In the genomic region with DNA sequence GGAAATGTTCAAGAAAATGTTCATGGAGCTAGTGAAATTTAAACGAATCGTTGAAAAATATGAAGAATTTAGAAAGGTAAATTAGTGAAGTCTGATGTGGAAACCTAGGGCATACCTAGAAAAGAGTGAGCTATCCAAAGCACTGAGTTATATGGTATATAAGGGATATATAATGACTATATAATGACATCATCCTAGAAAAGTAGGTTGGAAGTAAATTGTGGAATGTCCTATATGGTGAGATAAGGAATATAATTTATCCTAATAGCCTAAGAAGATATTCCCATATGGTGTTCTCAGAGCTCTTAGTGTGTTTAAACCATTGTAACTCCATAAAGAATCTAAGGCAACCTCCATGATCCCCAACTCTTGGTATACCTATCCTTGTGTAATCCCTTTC, we compare ENCODE assay signal across 34 cellular contexts.
"Had no signal": no experiment of that assay in that cellular context is flagged by ENCODE, and none has a peak within 500 bp of the region (broad histone marks: within the 10 kb centered on the region; RNA-seq: fewer than 3 reads in every experiment).

No MANE protein-coding gene starts in this region.

- H3K27ac ChIP-seq: ascending aorta, body of pancreas, brain microvascular endothelial cell, breast epithelium, cardiac muscle cell had no signal

- DNase-seq: activated effector memory CD4-positive, alpha-beta T cell treated with anti-CD3 and anti-CD28 coated beads, Interleukin-2, amount 50 U/mL, for 16 hours; activated effector memory CD4-positive, alpha-beta T cell treated with Interleukin-2 at 50 U/mL for 16 hours; activated gamma-delta T cell; activated gamma-delta T cell treated with Interleukin-2 at 50 U/mL for 16 hours; activated naive CD4-positive, alpha-beta T cell; activated naive CD4-positive, alpha-beta T cell treated with anti-CD3 and anti-CD28 coated beads for 36 hours; activated naive CD4-positive, alpha-beta T cell treated with anti-CD3 and anti-CD28 coated beads, Interleukin-2, amount 10 ng/mL, durations not matched to agents 7 days and 5 days; activated naive CD4-positive, alpha-beta T cell treated with anti-CD3 and anti-CD28 coated beads, Interleukin-2, amount 50 U/mL, for 16 hours; activated naive CD4-positive, alpha-beta T cell treated with Interleukin-2 at 50 U/mL for 16 hours; activated naive CD8-positive, alpha-beta T cell treated with anti-CD3 and anti-CD28 coated beads for 36 hours; activated naive CD8-positive, alpha-beta T cell treated with anti-CD3 and anti-CD28 coated beads, Interleukin-2, amount 10 ng/mL, durations not matched to agents 7 days and 5 days; activated naive CD8-positive, alpha-beta T cell treated with anti-CD3 and anti-CD28 coated beads, Interleukin-2, amount 50 U/mL, for 24 hours; activated T-cell treated with anti-CD3 and anti-CD28 coated beads, Interleukin-2, amount 50 U/mL, for 1 hour; activated T-cell treated with anti-CD3 and anti-CD28 coated beads, Interleukin-2, amount 50 U/mL, for 24 hours; activated T-cell treated with anti-CD3 and anti-CD28 coated beads, Interleukin-2, amount 50 U/mL, for 4 hours; activated T-cell treated with anti-CD3 and anti-CD28 coated beads, Interleukin-2, amount 50 U/mL, for 48 hours; activated T-cell treated with anti-CD3 and anti-CD28 coated beads, Interleukin-2, amount 50 U/mL, for 72 hours; adrenal gland; amniotic stem cell; amygdala; anterior cingulate cortex; aorta; body of pancreas; brain microvascular endothelial cell; caudate nucleus; central memory CD4-positive, alpha-beta T cell; cerebellar nuclear complex had no signal

- ATAC-seq: activated naive CD4-positive, alpha-beta T cell treated with anti-CD3 and anti-CD28 coated beads, Interleukin-2, amount 50 U/mL, for 72 hours; activated naive CD8-positive, alpha-beta T cell treated with anti-CD3 and anti-CD28 coated beads, Interleukin-2, amount 50 U/mL, for 24 hours; activated T-cell treated with anti-CD3 and anti-CD28 coated beads, Interleukin-2, amount 50 U/mL, for 4 hours; activated T-cell treated with anti-CD3 and anti-CD28 coated beads, Interleukin-2, amount 50 U/mL, for 72 hours; activated T-helper 17 cell treated with anti-CD3 and anti-CD28 coated beads, Interleukin-2, amount 50 U/mL, for 72 hours; body of pancreas had no signal

- H3K4me3 ChIP-seq: adrenal gland, ascending aorta, body of pancreas, breast epithelium, cardiac muscle cell had no signal

- H3K36me3 ChIP-seq: adrenal gland, ascending aorta, brain microvascular endothelial cell, breast epithelium, cardiac muscle cell had no signal

- FAIRE-seq: astrocyte, bronchial epithelial cell had no signal

- H3K27me3 ChIP-seq: adrenal gland, ascending aorta, body of pancreas, brain microvascular endothelial cell, breast epithelium, cardiac muscle cell had no signal

- H3K4me1 ChIP-seq: adrenal gland, ascending aorta, body of pancreas, breast epithelium had no signal

- H3K9me3 ChIP-seq: adrenal gland, ascending aorta, body of pancreas, breast epithelium had no signal
